In genomic region chr4:83171640-83172039, GRCh38 we compare ENCODE assay signal across 1 cellular context.
TF ChIP-seq lines count a peak whose summit lies in the region.

No MANE protein-coding gene starts in this region.

TF ChIP-seq in HCT116, 20 proteins besides CTCF, POLR2A, EP300 and RAD21 (continued from another document):
- no peak for TF ChIP-seq ATF3 (IDR thresholded peaks at IDR 0.05)
- no peak for TF ChIP-seq SIN3A (IDR thresholded peaks at IDR 0.05; ENCODE audit: low read depth)
- TF ChIP-seq SP1 (IDR thresholded peaks at IDR 0.05; ENCODE audit: low read depth), result no peak
- no peak for TF ChIP-seq ZFX (IDR thresholded peaks at IDR 0.05)
- TF ChIP-seq POLR2AphosphoS5 (IDR thresholded peaks at IDR 0.05; ENCODE audit: low read depth, low read length), result no peak
- no peak for TF ChIP-seq YY1 (IDR thresholded peaks at IDR 0.05; ENCODE audit: extremely low read depth, insufficient replicate concordance, low read depth, low read length)
